8 cellular contexts compared by ENCODE assay signal in the genomic region with DNA sequence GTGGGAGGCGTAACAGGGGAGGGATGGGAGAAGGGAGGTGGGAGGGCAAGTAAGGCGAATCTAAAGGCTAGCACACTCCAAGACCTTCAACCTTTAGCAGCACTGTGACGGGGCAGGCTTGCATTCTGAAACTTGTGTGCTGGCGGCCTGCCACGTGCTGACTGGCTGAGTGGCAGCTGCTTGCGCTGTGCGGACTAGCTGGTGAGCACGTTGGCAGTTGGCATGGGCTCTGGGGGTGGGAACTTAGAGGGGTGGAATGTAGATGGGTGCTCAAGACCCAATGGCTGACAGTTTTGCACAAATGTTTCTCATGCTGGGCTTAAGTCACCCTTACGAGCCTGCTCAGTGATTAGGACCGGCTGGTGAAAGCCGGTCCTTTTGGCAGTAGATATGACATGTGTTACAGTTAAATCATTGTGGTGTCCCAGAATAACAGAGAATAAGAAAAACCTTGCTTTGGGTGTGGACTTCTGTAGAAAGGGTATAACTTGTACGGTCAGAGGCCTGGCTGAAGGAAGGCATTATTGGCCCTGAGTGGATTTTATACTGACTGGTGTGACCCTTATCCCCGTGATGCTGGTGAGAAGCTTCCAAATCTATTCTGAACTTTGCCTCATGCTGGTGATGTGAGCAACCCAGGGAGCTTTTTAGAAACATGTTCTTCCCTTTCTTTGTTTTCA.
DNase-seq lines count a peak whose midpoint lies in the region; ATAC-seq and TF ChIP-seq lines count a peak whose summit lies in the region.

No MANE protein-coding gene starts in this region.

- H3K4me1 ChIP-seq in adrenal gland (replicated peaks in 1 of 2): peaks cover 0 to 4% of the 10 kb centered on the region in 2 donors
- peaks cover 61% of the 10 kb centered on the region for H3K4me1 ChIP-seq in left ventricle myocardium inferior

- intact Hi-C loops in adrenal gland (cut with DNase I) (no loop called here), left ventricle myocardium inferior (cut with micrococcal nuclease) (no loop called here)

- no peak for TF ChIP-seq POLR2A in adrenal gland (IDR thresholded peaks at IDR 0.05)

- H3K27me3 ChIP-seq in adrenal gland (no peaks in the 10 kb centered on the region), left ventricle myocardium inferior (ENCODE audit: low read depth) (peaks cover 4% of the 10 kb centered on the region)

- no peak for TF ChIP-seq CTCF in adrenal gland (IDR thresholded peaks at IDR 0.05)
- no peak for TF ChIP-seq CTCF in left ventricle myocardium inferior (IDR thresholded peaks at IDR 0.05; ENCODE audit: borderline replicate concordance)

- H3K36me3 ChIP-seq in adrenal gland (replicated peaks in 1 of 2): no peaks in the 10 kb centered on the region
- H3K36me3 ChIP-seq in left ventricle myocardium inferior: no peaks in the 10 kb centered on the region

- ATAC-seq in HG02981 (IDR thresholded peaks at IDR 0.05; ENCODE audit: unreplicated experiment): no peak
- no peak for ATAC-seq in HG02678 (IDR thresholded peaks at IDR 0.05; ENCODE audit: unreplicated experiment)

- H3K27ac ChIP-seq in adrenal gland: no peak overlapping the region
- H3K27ac ChIP-seq in left ventricle myocardium inferior (replicated peaks): peak overlapping the region; percentile 88

- no peaks in the 10 kb centered on the region for H3K9me3 ChIP-seq in adrenal gland (replicated peaks in 1 of 3)
- no peaks in the 10 kb centered on the region for H3K9me3 ChIP-seq in left ventricle myocardium inferior (replicated peaks)

- DNase-seq in GM03348 (ENCODE audit: low spot score) (peak; percentile 75), adrenal gland (peak; percentile 20 to 65 (median 46)), left ventricle myocardium inferior (peak; percentile 90), retina (peak; percentile 22), HUDEP-2 (lab: John Stamatoyannopoulos, UW; ENCODE audit: unreplicated experiment in 76 of 76) (no peak)
- DNase-seq in activated T-cell treated with anti-CD3 and anti-CD28 coated beads, Interleukin-2, amount 50 U/mL, for 1 hour: no peak

- WGBS in adrenal gland, 4 donors: 52 to 64% (median 57%) methylated on average over 12 to 13 of the region's 13 CpGs

- H3K4me3 ChIP-seq in adrenal gland: no peak overlapping the region
- H3K4me3 ChIP-seq in left ventricle myocardium inferior: peak overlapping the region; percentile 44

Comparison
In these comparisons a context has a peak if more than half of its experiments do, and no peak if none do; other contexts are left out.
1. DNase-seq: peak in GM03348 (single experiment), adrenal gland (7 of 7), left ventricle myocardium inferior (single experiment) and retina (single experiment); none in activated T-cell treated with anti-CD3 and anti-CD28 coated beads, Interleukin-2, amount 50 U/mL, for 1 hour (single experiment) and HUDEP-2 (0 of 76).